In genomic region chr1:3012511-3013291, GRCh38 we compare ENCODE assay signal across 9 cellular contexts. TPM values are rescaled to one million over a fixed set of nuclear protein-coding genes. Genes with fewer than 3 reads are reported as not detected.
DNase-seq lines count a peak whose midpoint lies in the region; ATAC-seq and TF ChIP-seq lines count a peak whose summit lies in the region.
"Had no signal": no experiment of that assay in that cellular context is flagged by ENCODE, and none has a peak within 500 bp of the region (broad histone marks: within the 10 kb centered on the region; RNA-seq: fewer than 3 reads in every experiment).

No MANE protein-coding gene starts in this region.

- DNase-seq in A673 (ENCODE audit: low spot score) = peak; percentile 40
- DNase-seq in HAP-1 (ENCODE audit: low spot score in 2 of 2) = peak; percentile 19 to 82
- DNase-seq in activated CD8-positive, alpha-beta T cell treated with anti-CD3 and anti-CD28 coated beads for 36 hours = peak; percentile 58
- DNase-seq in fibroblast of lung (ENCODE audit: low read depth in 2 of 2) = peak in 1 of 2 donors; percentile 2
- DNase-seq in omental fat pad (ENCODE audit: low spot score) = peak; percentile 67
- peak in 1 of 2 donors; percentile 39 for DNase-seq in uterus
- no peak for DNase-seq in DMS114 treated with DMSO at 0.1 percent for 48 hours (lab: John Stamatoyannopoulos, UW; ENCODE audit: unreplicated experiment)

- no peak overlapping the region for H3K9ac ChIP-seq in fibroblast of lung (ENCODE audit: insufficient read depth, low read length)

- H3K27me3 ChIP-seq in A673 (replicated peaks; ENCODE audit: insufficient read depth, low read depth, low read length, poor library complexity) = peaks cover 2% of the 10 kb centered on the region
- H3K27me3 ChIP-seq in HAP-1 (ENCODE audit: low read depth) = peaks cover 17% of the 10 kb centered on the region
- no peaks in the 10 kb centered on the region for H3K27me3 ChIP-seq in fibroblast of lung (ENCODE audit: control insufficient read depth, insufficient read depth, low read length)
- peaks cover 0 to 7% of the 10 kb centered on the region in 2 donors for H3K27me3 ChIP-seq in uterus

- peaks cover 8% of the 10 kb centered on the region for H3K27me3 Mint-ChIP-seq in activated CD8-positive, alpha-beta T cell treated with anti-CD3 and anti-CD28 coated beads for 36 hours

- H3K27ac Mint-ChIP-seq in activated CD8-positive, alpha-beta T cell treated with anti-CD3 and anti-CD28 coated beads for 36 hours = no peak overlapping the region

- H2AFZ ChIP-seq in fibroblast of lung (ENCODE audit: low read length) = no peak overlapping the region

- H3K79me2 ChIP-seq in fibroblast of lung (ENCODE audit: control insufficient read depth, insufficient read depth, low read length) = no peaks in the 10 kb centered on the region

- H4K20me1 ChIP-seq in fibroblast of lung (ENCODE audit: control insufficient read depth, extremely low read depth, insufficient read depth, low read length) = no peaks in the 10 kb centered on the region

- H3K27ac ChIP-seq in A673 (ENCODE audit: low read depth, low read length, poor library complexity, severe bottlenecking) = no peak overlapping the region
- no peak overlapping the region for H3K27ac ChIP-seq in fibroblast of lung (ENCODE audit: insufficient read depth, low read length)
- H3K27ac ChIP-seq in uterus = no peak overlapping the region

- ATAC-seq in activated CD8-positive, alpha-beta T cell treated with anti-CD3 and anti-CD28 coated beads for 36 hours = peak; percentile 75
- ATAC-seq in omental fat pad (ENCODE audit: low FRiP score) (no peak), HG02938 (IDR thresholded peaks at IDR 0.05; ENCODE audit: unreplicated experiment) (no peak)

- POLR2A ChIA-PET in A673 (lab: Charles Lee; ENCODE audit: low non-redundant PET) = no interaction called here
- POLR2A ChIA-PET in activated CD8-positive, alpha-beta T cell treated with anti-CD3 and anti-CD28 coated beads for 36 hours (lab: Charles Lee) = no interaction called here

- peaks cover 3% of the 10 kb centered on the region for H3K9me3 ChIP-seq in A673 (ENCODE audit: low read depth, low read length, poor library complexity, severe bottlenecking)
- H3K9me3 ChIP-seq in HAP-1 = no peaks in the 10 kb centered on the region; the same call in 1 of the 2 replicates
- no peaks in the 10 kb centered on the region for H3K9me3 ChIP-seq in fibroblast of lung (ENCODE audit: control insufficient read depth, insufficient read depth, low read depth, low read length)
- peaks cover 0 to 5% of the 10 kb centered on the region in 2 donors for H3K9me3 ChIP-seq in uterus

- intact Hi-C loops in A673 (cut with micrococcal nuclease; ENCODE audit: unreplicated experiment) = loop anchor here (2.0 kb wide), 1 partner anchor 412 kb away; no protein-coding TSS in a partner anchor
- intact Hi-C loops in activated CD8-positive, alpha-beta T cell treated with anti-CD3 and anti-CD28 coated beads for 36 hours (cut with micrococcal nuclease) = loop anchor here (10.0 kb wide), 1 partner anchor 412 kb away; no protein-coding TSS in a partner anchor
- intact Hi-C loops in uterus (cut with DNase I; ENCODE audit: low total_unique reads) = no loop called here

- TF ChIP-seq CTCF in A673 (conservative IDR thresholded peaks at IDR 0.05; ENCODE audit: low read depth, low read length) (peak; percentile 66), fibroblast of lung (conservative IDR thresholded peaks at IDR 0.05 in 1 of 2, IDR thresholded peaks at IDR 0.05 in 1 of 2; ENCODE audit: low read depth in 1 of 2, low read length in 2 of 2) (peak; percentile 24 to 26), omental fat pad (IDR thresholded peaks at IDR 0.05) (no peak), uterus (IDR thresholded peaks at IDR 0.05) (peak; percentile 41 to 85 (median 54))
- peak; percentile 98 for TF ChIP-seq CTCF in activated CD8-positive, alpha-beta T cell treated with anti-CD3 and anti-CD28 coated beads for 36 hours (IDR thresholded peaks at IDR 0.05)

- no peak overlapping the region for H3K4me3 Mint-ChIP-seq in activated CD8-positive, alpha-beta T cell treated with anti-CD3 and anti-CD28 coated beads for 36 hours

- BruUV-seq in A673 (replicated peaks; lab: Mats Ljungman, UMichigan) = no TSS peak

- H3K36me3 Mint-ChIP-seq in activated CD8-positive, alpha-beta T cell treated with anti-CD3 and anti-CD28 coated beads for 36 hours (ENCODE audit: low read depth) = no peaks in the 10 kb centered on the region

- no peak for TF ChIP-seq POLR2A in uterus (IDR thresholded peaks at IDR 0.05)

- peaks cover 10% of the 10 kb centered on the region for H3K9me3 Mint-ChIP-seq in activated CD8-positive, alpha-beta T cell treated with anti-CD3 and anti-CD28 coated beads for 36 hours

- H3K36me3 ChIP-seq in A673 (ENCODE audit: insufficient read depth, low read length, poor library complexity, severe bottlenecking) (no peaks in the 10 kb centered on the region), HAP-1 (replicated peaks) (no peaks in the 10 kb centered on the region), fibroblast of lung (ENCODE audit: control insufficient read depth, insufficient read depth, low read length) (no peaks in the 10 kb centered on the region), uterus (no peaks in the 10 kb centered on the region)

- no peak overlapping the region for H3K4me2 ChIP-seq in fibroblast of lung (ENCODE audit: extremely low read depth, insufficient read depth, low read length)

- CTCF ChIA-PET in A673 (lab: Charles Lee) = interaction anchor here (0.9 kb wide), 1 partner anchor 412 kb away, joined by 5 read pairs; no protein-coding TSS in a partner anchor
- CTCF ChIA-PET in activated CD8-positive, alpha-beta T cell treated with anti-CD3 and anti-CD28 coated beads for 36 hours (lab: Charles Lee) = interaction anchor here (0.8 to 1.7 kb wide), 5 partner anchors 12 to 412 kb away, joined by 3 to 9 read pairs (median 3); no protein-coding TSS in a partner anchor

- H3K4me1 ChIP-seq in A673 (ENCODE audit: insufficient read depth, low read length, poor library complexity, severe bottlenecking) (no peaks in the 10 kb centered on the region), HAP-1 (no peaks in the 10 kb centered on the region), fibroblast of lung (ENCODE audit: control insufficient read depth, extremely low read depth, insufficient read depth, low read length) (no peaks in the 10 kb centered on the region), uterus (no peaks in the 10 kb centered on the region)

- H3K4me3 ChIP-seq in A673 (ENCODE audit: low read depth, low read length, poor library complexity, severe bottlenecking) (no peak overlapping the region), HAP-1 (no peak overlapping the region), fibroblast of lung (replicated peaks in 1 of 4; ENCODE audit: control extremely low read depth in 1 of 4, insufficient read depth in 1 of 4, low read depth in 3 of 4, low read length in 4 of 4) (no peak overlapping the region), uterus (no peak overlapping the region)

- in situ Hi-C loops in HAP-1 (cut with MboI; ENCODE audit: low sequenced_read_pairs) = loop anchor here (5.0 kb wide), 1 partner anchor 415 kb away; no protein-coding TSS in a partner anchor

- peaks cover 2% of the 10 kb centered on the region for H3K4me1 Mint-ChIP-seq in activated CD8-positive, alpha-beta T cell treated with anti-CD3 and anti-CD28 coated beads for 36 hours (ENCODE audit: low read depth)

RNA-seq across cellular contexts. Expression of gene ACTRT2, which starts 8.6 kb away (rescaled TPM):
- total RNA-seq in A673 (2021) (not detected in 2 replicates), fibroblast of lung (not detected in 2 replicates), omental fat pad (not detected), uterus (not detected)
- not detected for total RNA-seq in activated CD8-positive, alpha-beta T cell treated with anti-CD3 and anti-CD28 coated beads for 36 hours
- polyA plus RNA-seq in fibroblast of lung = not detected in 2 replicates
- polyA plus RNA-seq in fibroblast of lung (2012) = not detected in 2 replicates
- not detected in 2 replicates for polyA minus RNA-seq in fibroblast of lung (ENCODE audit: low replicate concordance)
- total RNA-seq: subcutaneous adipose tissue had no signal

RNA-seq across cellular contexts. Expression of gene PRDM16, which starts 56.3 kb away (rescaled TPM):
- total RNA-seq in A673 (2021) (0.49 and 0.57 TPM in 2 replicates), fibroblast of lung (1.3 and 1.8 TPM in 2 replicates), omental fat pad (1 to 10 TPM in 2 of 4 donors, under 1 TPM in 2; 0.19 to 3.8 (median 1.8) TPM), uterus (1 to 10 TPM in 1 of 4 donors, under 1 TPM in 2, not detected in 1; 0.26 to 7.7 (median 0.35) TPM)
- under 1 TPM; 0.29 to 0.49 TPM for total RNA-seq in activated CD8-positive, alpha-beta T cell treated with anti-CD3 and anti-CD28 coated beads for 36 hours
- 0.15 and 0.30 TPM in 2 replicates for polyA plus RNA-seq in fibroblast of lung
- polyA plus RNA-seq in fibroblast of lung (2012) = 0.35 and 0.48 TPM in 2 replicates
- 1.1 TPM in 1 of 2 replicates, not detected in the other for polyA minus RNA-seq in fibroblast of lung (ENCODE audit: low replicate concordance)

Comparison
In these comparisons a context has a peak if more than half of its experiments do, and no peak if none do; other contexts are left out.
1. CTCF ChIP-seq: peak in A673 (single experiment), activated CD8-positive, alpha-beta T cell treated with anti-CD3 and anti-CD28 coated beads for 36 hours (single experiment), fibroblast of lung (2 of 2) and uterus (4 of 4); none in omental fat pad (0 of 3).